1 cellular context compared by ENCODE assay signal in genomic region chr17:49361902-49362722, GRCh38.
TF ChIP-seq lines count a peak whose summit lies in the region.

Gene ZNF652, minus strand, starts transcription at chr17:49362250. Its CDS starts 44,525 bp downstream, at chr17:49317725.

TF ChIP-seq in HepG2, 621 proteins besides CTCF, POLR2A, EP300 and RAD21 (continued from another document and continues in another):
- TF ChIP-seq ZHX1 (CRISPR knock-in tag; IDR thresholded peaks at IDR 0.05; ENCODE audit: low read depth) (no peak), PLRG1 (conservative IDR thresholded peaks at IDR 0.05) (no peak), KDM5A (IDR thresholded peaks at IDR 0.05; ENCODE audit: borderline replicate concordance, low read length) (peak; percentile 49; the same call in 1 of the 2 replicates), SRSF1 (optimal IDR thresholded peaks at IDR 0.05; ENCODE audit: low read depth, low read length) (peak; percentile 31), DNMT1 (CRISPR knock-in tag; IDR thresholded peaks at IDR 0.05) (peak; percentile 42; the same call in 1 of the 2 replicates), TFDP2 (CRISPR knock-in tag; IDR thresholded peaks at IDR 0.05) (peak; percentile 43), ZNF713 (CRISPR knock-in tag; IDR thresholded peaks at IDR 0.05) (no peak), ZXDC (CRISPR knock-in tag; IDR thresholded peaks at IDR 0.05) (no peak), PBX3 (CRISPR knock-in tag; IDR thresholded peaks at IDR 0.05; ENCODE audit: borderline replicate concordance) (no peak), TBX2 (CRISPR knock-in tag; IDR thresholded peaks at IDR 0.05; ENCODE audit: borderline replicate concordance) (peak; percentile 61; the same call in 1 of the 2 replicates), SNAPC2 (CRISPR knock-in tag; IDR thresholded peaks at IDR 0.05) (no peak), POLR2AphosphoS5 (IDR thresholded peaks at IDR 0.05; ENCODE audit: low read depth, low read length) (peak; percentile 56), GPN1 (CRISPR knock-in tag; IDR thresholded peaks at IDR 0.05; ENCODE audit: borderline replicate concordance) (no peak), ZNF589 (CRISPR knock-in tag; conservative IDR thresholded peaks at IDR 0.05) (no peak), RBM39 (IDR thresholded peaks at IDR 0.05; ENCODE audit: low read depth, low read length, poor library complexity, severe bottlenecking) (peak; percentile 20), ZNF780A (CRISPR knock-in tag; IDR thresholded peaks at IDR 0.05) (no peak), ZNF331 (CRISPR knock-in tag; IDR thresholded peaks at IDR 0.05) (no peak), ZNF329 (CRISPR knock-in tag; IDR thresholded peaks at IDR 0.05; ENCODE audit: low read depth) (no peak), MXD3 (CRISPR knock-in tag; IDR thresholded peaks at IDR 0.05) (no peak; the same call in 1 of the 2 replicates), SP5 (CRISPR knock-in tag; IDR thresholded peaks at IDR 0.05; ENCODE audit: borderline replicate concordance, low read depth) (peak; percentile 91), ZBTB49 (CRISPR knock-in tag; IDR thresholded peaks at IDR 0.05; ENCODE audit: borderline replicate concordance) (no peak), ATRX (CRISPR knock-in tag; IDR thresholded peaks at IDR 0.05; ENCODE audit: borderline replicate concordance) (no peak), HOXA5 (CRISPR knock-in tag; IDR thresholded peaks at IDR 0.05) (no peak), ZNF784 (CRISPR knock-in tag; IDR thresholded peaks at IDR 0.05; ENCODE audit: borderline replicate concordance) (no peak), RERE (CRISPR knock-in tag; IDR thresholded peaks at IDR 0.05; ENCODE audit: low read depth) (no peak), RXRB (CRISPR knock-in tag; IDR thresholded peaks at IDR 0.05; ENCODE audit: borderline replicate concordance) (peak; percentile 45; the same call in 1 of the 2 replicates), ZFY (CRISPR knock-in tag; IDR thresholded peaks at IDR 0.05) (peak; percentile 94), DMTF1 (CRISPR knock-in tag; IDR thresholded peaks at IDR 0.05) (no peak), NFIC (IDR thresholded peaks at IDR 0.05; ENCODE audit: low read length) (no peak), IRF1 (CRISPR knock-in tag; IDR thresholded peaks at IDR 0.05; ENCODE audit: low read depth) (no peak), KDM5B (CRISPR knock-in tag; IDR thresholded peaks at IDR 0.05; ENCODE audit: borderline replicate concordance) (peak; percentile 69; the same call in 1 of the 2 replicates), KLF11 (CRISPR knock-in tag; IDR thresholded peaks at IDR 0.05) (0 out of 2 replicates have a peak, but pooled peaks have one; percentile 10), ZNF44 (CRISPR knock-in tag; IDR thresholded peaks at IDR 0.05) (peak; percentile 82; the same call in 1 of the 2 replicates), E2F1 (CRISPR knock-in tag; IDR thresholded peaks at IDR 0.05) (no peak), HHEX (CRISPR knock-in tag; IDR thresholded peaks at IDR 0.05) (no peak), HNF4A (CRISPR knock-in tag; IDR thresholded peaks at IDR 0.05) (no peak), ZNF546 (CRISPR knock-in tag; conservative IDR thresholded peaks at IDR 0.05) (no peak; the same call in 1 of the 2 replicates)
